ENCODE assay signal across 8 cellular contexts in genomic region chr2:102753563-102754159, GRCh38. TPM values are rescaled to one million over a fixed set of nuclear protein-coding genes. Genes with fewer than 3 reads are reported as not detected.
DNase-seq lines count a peak whose midpoint lies in the region; ATAC-seq and TF ChIP-seq lines count a peak whose summit lies in the region.

No MANE protein-coding gene starts in this region.

- no peaks in the 10 kb centered on the region for H3K9me3 ChIP-seq in adrenal gland (replicated peaks in 1 of 3)
- H3K9me3 ChIP-seq in right cardiac atrium (ENCODE audit: control insufficient read depth, low read length): no peaks in the 10 kb centered on the region

- CTCF ChIA-PET in activated CD8-positive, alpha-beta memory T cell treated with anti-CD3 and anti-CD28 coated beads, Interleukin-2, amount 10 ng/mL, durations not matched to agents 7 days and 5 days (lab: Charles Lee): interaction anchor here (0.7 to 3.8 kb wide), 17 partner anchors 9 to 87 kb away, joined by 3 to 47 read pairs (median 5); partner anchors contain the start of gene TMEM182

- TF ChIP-seq CTCF in HFFc6 (IDR thresholded peaks at IDR 0.05) (peak; percentile 93), adrenal gland (IDR thresholded peaks at IDR 0.05) (peak; percentile 53 to 85 (median 69))

- H3K4me1 Mint-ChIP-seq in activated CD8-positive, alpha-beta memory T cell treated with anti-CD3 and anti-CD28 coated beads, Interleukin-2, amount 10 ng/mL, durations not matched to agents 7 days and 5 days: no peaks in the 10 kb centered on the region
- peaks cover 8% of the 10 kb centered on the region; the same call in 1 of the 2 replicates for H3K4me1 Mint-ChIP-seq in HFFc6 (ENCODE audit: low read depth)

- DNase-seq in activated CD8-positive, alpha-beta memory T cell treated with anti-CD3 and anti-CD28 coated beads, Interleukin-2, amount 10 ng/mL, durations not matched to agents 7 days and 5 days: no peak
- DNase-seq in activated CD8-positive, alpha-beta memory T cell treated with anti-CD3 and anti-CD28 coated beads, Interleukin-2, amount 50 U/mL, for 48 hours: no peak
- peak; percentile 58 for DNase-seq in HFFc6
- peak; percentile 51 for DNase-seq in NCI-H345 (lab: John Stamatoyannopoulos, UW)
- DNase-seq in adrenal gland: peak in 6 of 7 donors; percentile 8 to 71 (median 40)
- no peak for DNase-seq in right cardiac atrium
- DNase-seq in stimulated activated CD4-positive, alpha-beta T cell treated with anti-CD3 and anti-CD28 coated beads, Interleukin-4, amount 100 ng/mL, for 1 hour: peak; percentile 7
- no peak for DNase-seq in GOT3 (lab: John Stamatoyannopoulos, UW)

- H3K27me3 ChIP-seq in adrenal gland: no peaks in the 10 kb centered on the region
- H3K27me3 ChIP-seq in right cardiac atrium (ENCODE audit: control insufficient read depth, insufficient read depth): no peaks in the 10 kb centered on the region

- H3K4me3 ChIP-seq in adrenal gland (no peak overlapping the region), right cardiac atrium (ENCODE audit: low read length) (no peak overlapping the region)

- intact Hi-C loops in adrenal gland (cut with DNase I): loop anchor here (5.0 to 10.0 kb wide), 2 partner anchors 51 to 54 kb away; no protein-coding TSS in a partner anchor
- intact Hi-C loops in right cardiac atrium (cut with DNase I): loop anchor here in 3 of 4 donors (2.0 to 10.0 kb wide), 3 partner anchors 51 to 54 kb away; no protein-coding TSS in a partner anchor

- H3K4me3 Mint-ChIP-seq in activated CD8-positive, alpha-beta memory T cell treated with anti-CD3 and anti-CD28 coated beads, Interleukin-2, amount 10 ng/mL, durations not matched to agents 7 days and 5 days: no peak overlapping the region
- H3K4me3 Mint-ChIP-seq in HFFc6: no peak overlapping the region

- H3K27ac ChIP-seq in adrenal gland: no peak overlapping the region
- no peak overlapping the region for H3K27ac ChIP-seq in right cardiac atrium (ENCODE audit: low read length)

- H3K4me1 ChIP-seq in adrenal gland (replicated peaks in 1 of 2): no peaks in the 10 kb centered on the region
- no peaks in the 10 kb centered on the region for H3K4me1 ChIP-seq in right cardiac atrium (ENCODE audit: control insufficient read depth, insufficient read depth, low read length)

- no peak overlapping the region for H3K27ac Mint-ChIP-seq in activated CD8-positive, alpha-beta memory T cell treated with anti-CD3 and anti-CD28 coated beads, Interleukin-2, amount 10 ng/mL, durations not matched to agents 7 days and 5 days
- H3K27ac Mint-ChIP-seq in HFFc6: no peak overlapping the region

- 61 to 67% (median 64%) methylated on average over 7 of the region's 7 CpGs for WGBS in adrenal gland, 4 donors
- 69% methylated on average over 7 of the region's 7 CpGs for WGBS in right cardiac atrium

- no peaks in the 10 kb centered on the region for H3K36me3 ChIP-seq in adrenal gland (replicated peaks in 1 of 2)

- TF ChIP-seq POLR2A in adrenal gland (IDR thresholded peaks at IDR 0.05): no peak

- H3K9me3 Mint-ChIP-seq in activated CD8-positive, alpha-beta memory T cell treated with anti-CD3 and anti-CD28 coated beads, Interleukin-2, amount 10 ng/mL, durations not matched to agents 7 days and 5 days (ENCODE audit: low read depth): no peaks in the 10 kb centered on the region
- H3K9me3 Mint-ChIP-seq in HFFc6: no peaks in the 10 kb centered on the region

- H3K27me3 Mint-ChIP-seq in activated CD8-positive, alpha-beta memory T cell treated with anti-CD3 and anti-CD28 coated beads, Interleukin-2, amount 10 ng/mL, durations not matched to agents 7 days and 5 days: no peaks in the 10 kb centered on the region
- peaks cover 2% of the 10 kb centered on the region; the same call in 1 of the 2 replicates for H3K27me3 Mint-ChIP-seq in HFFc6 (ENCODE audit: insufficient read depth)

- peak; percentile 33 for ATAC-seq in activated CD8-positive, alpha-beta memory T cell treated with anti-CD3 and anti-CD28 coated beads, Interleukin-2, amount 10 ng/mL, durations not matched to agents 7 days and 5 days
- peak; percentile 35 to 40 for ATAC-seq in right cardiac atrium

- no peaks in the 10 kb centered on the region for H3K36me3 Mint-ChIP-seq in activated CD8-positive, alpha-beta memory T cell treated with anti-CD3 and anti-CD28 coated beads, Interleukin-2, amount 10 ng/mL, durations not matched to agents 7 days and 5 days
- no peaks in the 10 kb centered on the region for H3K36me3 Mint-ChIP-seq in HFFc6 (ENCODE audit: low read depth)

RNA-seq across cellular contexts. Expression of gene TMEM182, which starts 8.2 kb away (rescaled TPM):
- total RNA-seq in activated CD8-positive, alpha-beta memory T cell treated with anti-CD3 and anti-CD28 coated beads, Interleukin-2, amount 10 ng/mL, durations not matched to agents 7 days and 5 days: 1 to 10 TPM; 3.7 to 4.4 TPM
- 1 to 10 TPM; 2.0 to 4.2 (median 2.5) TPM for total RNA-seq in HFFc6 (2021; fragmentation: NEBNext Ultra II Directional; extraction: Animal tissue kit (Norgen Biotek cat#: 25700))
- total RNA-seq in adrenal gland (1 to 10 TPM; 1.6 to 7.8 (median 4.0) TPM), right cardiac atrium (100 to 1,000 TPM; 106 to 206 (median 182) TPM)
- polyA plus RNA-seq in adrenal gland (1 to 10 TPM in 1 of 3 donors, under 1 TPM in 2; 0.74 to 6.4 (median 0.97) TPM), right cardiac atrium (92.7 TPM)

Comparison
In these comparisons a context has a peak if more than half of its experiments do, and no peak if none do; other contexts are left out.
1. DNase-seq: peak in HFFc6 (single experiment), NCI-H345 (single experiment), adrenal gland (6 of 7) and stimulated activated CD4-positive, alpha-beta T cell treated with anti-CD3 and anti-CD28 coated beads, Interleukin-4, amount 100 ng/mL, for 1 hour (single experiment); none in activated CD8-positive, alpha-beta memory T cell treated with anti-CD3 and anti-CD28 coated beads, Interleukin-2, amount 10 ng/mL, durations not matched to agents 7 days and 5 days (single experiment), activated CD8-positive, alpha-beta memory T cell treated with anti-CD3 and anti-CD28 coated beads, Interleukin-2, amount 50 U/mL, for 48 hours (single experiment), right cardiac atrium (0 of 3) and GOT3 (single experiment).
2. RNA of gene TMEM182, which starts 8.2 kb away (total RNA-seq): 106 to 206 TPM in right cardiac atrium; 3.7 to 4.4 TPM in activated CD8-positive, alpha-beta memory T cell treated with anti-CD3 and anti-CD28 coated beads, Interleukin-2, amount 10 ng/mL, durations not matched to agents 7 days and 5 days, 1.6 to 7.8 TPM in adrenal gland and 2.0 to 4.2 TPM in HFFc6; every median in the first group is over 10 times any median in the second.